11 cellular contexts compared by ENCODE assay signal in the genomic region with DNA sequence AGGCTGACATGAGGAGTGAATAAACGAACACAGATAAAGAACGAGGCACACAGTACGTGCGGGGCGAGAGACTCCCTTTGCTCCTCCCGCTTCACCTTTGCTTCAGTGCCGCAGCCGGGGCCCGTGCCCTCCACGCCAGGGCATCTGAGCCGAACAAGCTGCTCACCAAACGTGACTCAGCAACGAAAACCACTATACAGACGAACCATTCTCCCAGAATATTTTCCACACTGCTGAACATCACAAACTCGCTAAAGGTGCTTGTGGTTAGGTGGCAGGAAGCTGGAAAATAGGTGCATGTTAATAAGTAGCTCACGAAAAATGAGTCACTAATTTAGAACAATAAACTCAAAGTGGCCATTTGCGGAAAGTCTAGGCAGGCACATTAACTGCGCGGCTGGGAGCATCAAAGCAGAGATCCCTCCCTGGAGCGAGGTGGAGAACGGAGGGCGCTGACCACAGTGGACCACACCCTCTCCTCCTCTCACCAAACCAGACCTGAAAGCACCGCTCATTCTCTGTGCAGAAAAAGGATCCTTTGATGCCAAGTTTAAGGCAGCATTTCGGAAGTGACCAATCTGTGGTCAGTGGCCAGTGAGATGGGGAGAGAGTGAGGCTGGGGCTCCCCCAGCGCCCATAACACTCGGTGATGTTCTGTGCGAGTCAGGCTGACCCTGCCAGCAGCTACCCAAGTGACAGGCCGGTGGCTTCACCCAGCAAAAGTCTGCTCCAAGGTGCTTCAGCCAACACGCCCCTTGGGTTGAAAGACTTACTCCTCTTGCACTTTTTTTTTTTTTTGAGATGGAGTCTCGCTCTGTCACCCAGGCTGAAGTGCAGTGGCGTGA.
DNase-seq lines count a peak whose midpoint lies in the region; ATAC-seq, FAIRE-seq and TF ChIP-seq lines count a peak whose summit lies in the region.
"Had no signal": no experiment of that assay in that cellular context is flagged by ENCODE, and none has a peak within 500 bp of the region (broad histone marks: within the 10 kb centered on the region; RNA-seq: fewer than 3 reads in every experiment).

No MANE protein-coding gene starts in this region.

- no peak for TF ChIP-seq CTCF in WTC11 (IDR thresholded peaks at IDR 0.05)
- TF ChIP-seq CTCF in kidney (IDR thresholded peaks at IDR 0.05; ENCODE audit: borderline replicate concordance, extremely low read depth, insufficient read depth): no peak

- H3K9me3 Mint-ChIP-seq in WTC11: no peaks in the 10 kb centered on the region
- H3K9me3 Mint-ChIP-seq: activated naive CD8-positive, alpha-beta T cell treated with anti-CD3 and anti-CD28 coated beads, Interleukin-2, amount 10 ng/mL, durations not matched to agents 7 days and 5 days had no signal

- H3K27ac ChIP-seq in kidney (ENCODE audit: low read depth in 2 of 2, low read length in 2 of 2): peak overlapping the region; percentile 26 to 44
- H3K27ac ChIP-seq: ovary had no signal

- H3K4me3 ChIP-seq in kidney (ENCODE audit: low read length in 2 of 2): peak overlapping the region in 1 of 2 donors; percentile 41
- H3K4me3 ChIP-seq: GM12878, ovary had no signal

- H3K27me3 Mint-ChIP-seq in WTC11 (ENCODE audit: low read depth): no peaks in the 10 kb centered on the region

- CTCF ChIA-PET in WTC11 (lab: Charles Lee): interaction anchor here (1.6 kb wide), 1 partner anchor 39 kb away, joined by 3 read pairs; no protein-coding TSS in a partner anchor

- H3K36me3 Mint-ChIP-seq in WTC11: no peaks in the 10 kb centered on the region

- intact Hi-C loops in kidney (cut with DNase I): no loop called here

- FAIRE-seq in kidney (lab: Jason Lieb, UNC): peak; percentile 15
- FAIRE-seq: GM12878 had no signal

- peak overlapping the region; percentile 91 for H3K27ac Mint-ChIP-seq in WTC11
- H3K27ac Mint-ChIP-seq: activated naive CD8-positive, alpha-beta T cell treated with anti-CD3 and anti-CD28 coated beads, Interleukin-2, amount 10 ng/mL, durations not matched to agents 7 days and 5 days had no signal

- no peak overlapping the region for H3K4me3 Mint-ChIP-seq in WTC11
- H3K4me3 Mint-ChIP-seq: activated naive CD8-positive, alpha-beta T cell treated with anti-CD3 and anti-CD28 coated beads, Interleukin-2, amount 10 ng/mL, durations not matched to agents 7 days and 5 days had no signal

- H3K4me1 Mint-ChIP-seq in WTC11: peaks cover 47% of the 10 kb centered on the region

- peaks cover 14 to 21% of the 10 kb centered on the region in 2 donors for H3K4me1 ChIP-seq in kidney (ENCODE audit: control insufficient read depth in 1 of 2, insufficient read depth in 1 of 2, low read depth in 1 of 2, low read length in 2 of 2)

- ATAC-seq in WTC11 (no peak), HG03139 (IDR thresholded peaks at IDR 0.05; ENCODE audit: unreplicated experiment) (no peak)
- ATAC-seq in stimulated activated naive CD8-positive, alpha-beta T cell treated with anti-CD3 and anti-CD28 coated beads, Interleukin-15, Interleukin-2, amounts not matched to agents 100 U/mL and 50 U/mL, for 24 hours: peak; percentile 75
- ATAC-seq: GM12878 had no signal

- peak; percentile 75 for DNase-seq in activated effector memory CD4-positive, alpha-beta T cell treated with anti-CD3 and anti-CD28 coated beads, Interleukin-2, amount 50 U/mL, for 16 hours
- DNase-seq in activated effector memory CD4-positive, alpha-beta T cell treated with Interleukin-2 at 50 U/mL for 16 hours: no peak
- DNase-seq in WTC11 (ENCODE audit: low spot score) (no peak), kidney (peak; percentile 91), GM03348 (ENCODE audit: low spot score) (no peak), KG1 (lab: John Stamatoyannopoulos, UW) (no peak)
- peak; percentile 44 for DNase-seq in stimulated activated naive CD8-positive, alpha-beta T cell treated with anti-CD3 and anti-CD28 coated beads, Interleukin-15, Interleukin-2, amounts not matched to agents 100 U/mL and 50 U/mL, for 24 hours
- DNase-seq: activated naive CD8-positive, alpha-beta T cell treated with anti-CD3 and anti-CD28 coated beads, Interleukin-2, amount 10 ng/mL, durations not matched to agents 7 days and 5 days had no signal

- no peaks in the 10 kb centered on the region for H3K9me3 ChIP-seq in kidney (ENCODE audit: control insufficient read depth in 1 of 2, low read length in 2 of 2)
- H3K9me3 ChIP-seq: ovary had no signal

- H3K36me3 ChIP-seq in kidney (ENCODE audit: control insufficient read depth in 1 of 2, insufficient read depth in 2 of 2, low read length in 2 of 2): no peaks in the 10 kb centered on the region
- H3K36me3 ChIP-seq: ovary had no signal

- no peak overlapping the region for H3K9ac ChIP-seq in kidney (ENCODE audit: low read length in 2 of 2)

- POLR2A ChIA-PET in WTC11 (lab: Charles Lee): no interaction called here

TF ChIP-seq in WTC11, 78 proteins besides CTCF, POLR2A, EP300 and RAD21 (continues in another document):
- TF ChIP-seq, protein P1, sequence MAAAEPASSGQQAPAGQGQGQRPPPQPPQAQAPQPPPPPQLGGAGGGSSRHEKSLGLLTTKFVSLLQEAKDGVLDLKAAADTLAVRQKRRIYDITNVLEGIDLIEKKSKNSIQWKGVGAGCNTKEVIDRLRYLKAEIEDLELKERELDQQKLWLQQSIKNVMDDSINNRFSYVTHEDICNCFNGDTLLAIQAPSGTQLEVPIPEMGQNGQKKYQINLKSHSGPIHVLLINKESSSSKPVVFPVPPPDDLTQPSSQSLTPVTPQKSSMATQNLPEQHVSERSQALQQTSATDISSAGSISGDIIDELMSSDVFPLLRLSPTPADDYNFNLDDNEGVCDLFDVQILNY (CRISPR knock-in tag; IDR thresholded peaks at IDR 0.05): no peak
- TF ChIP-seq GRHL2 (CRISPR knock-in tag; IDR thresholded peaks at IDR 0.05; ENCODE audit: insufficient replicate concordance, severe bottlenecking) (no peak), FOXJ3 (CRISPR knock-in tag; IDR thresholded peaks at IDR 0.05; ENCODE audit: borderline replicate concordance) (no peak), MXD4 (CRISPR knock-in tag; IDR thresholded peaks at IDR 0.05; ENCODE audit: borderline replicate concordance) (no peak), TP53 (CRISPR knock-in tag; IDR thresholded peaks at IDR 0.05) (no peak), JAZF1 (CRISPR knock-in tag; IDR thresholded peaks at IDR 0.05) (no peak), ATF1 (CRISPR knock-in tag; IDR thresholded peaks at IDR 0.05) (no peak), NR3C1 (CRISPR knock-in tag; conservative IDR thresholded peaks at IDR 0.05; ENCODE audit: low read depth) (no peak), ZNF232 (CRISPR knock-in tag; IDR thresholded peaks at IDR 0.05) (no peak), TEAD4 (CRISPR knock-in tag; IDR thresholded peaks at IDR 0.05) (no peak), ZNF317 (CRISPR knock-in tag; IDR thresholded peaks at IDR 0.05; ENCODE audit: borderline replicate concordance, low read depth) (no peak), ETV6 (CRISPR knock-in tag; IDR thresholded peaks at IDR 0.05) (no peak), EMX1 (CRISPR knock-in tag; IDR thresholded peaks at IDR 0.05) (no peak), JUN (CRISPR knock-in tag; IDR thresholded peaks at IDR 0.05) (no peak)
- TF ChIP-seq, protein P2, sequence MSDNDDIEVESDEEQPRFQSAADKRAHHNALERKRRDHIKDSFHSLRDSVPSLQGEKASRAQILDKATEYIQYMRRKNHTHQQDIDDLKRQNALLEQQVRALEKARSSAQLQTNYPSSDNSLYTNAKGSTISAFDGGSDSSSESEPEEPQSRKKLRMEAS (CRISPR knock-in tag; IDR thresholded peaks at IDR 0.05): no peak
- TF ChIP-seq, protein P3, sequence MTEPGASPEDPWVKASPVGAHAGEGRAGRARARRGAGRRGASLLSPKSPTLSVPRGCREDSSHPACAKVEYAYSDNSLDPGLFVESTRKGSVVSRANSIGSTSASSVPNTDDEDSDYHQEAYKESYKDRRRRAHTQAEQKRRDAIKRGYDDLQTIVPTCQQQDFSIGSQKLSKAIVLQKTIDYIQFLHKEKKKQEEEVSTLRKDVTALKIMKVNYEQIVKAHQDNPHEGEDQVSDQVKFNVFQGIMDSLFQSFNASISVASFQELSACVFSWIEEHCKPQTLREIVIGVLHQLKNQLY (CRISPR knock-in tag; IDR thresholded peaks at IDR 0.05): no peak
- TF ChIP-seq, protein P4, sequence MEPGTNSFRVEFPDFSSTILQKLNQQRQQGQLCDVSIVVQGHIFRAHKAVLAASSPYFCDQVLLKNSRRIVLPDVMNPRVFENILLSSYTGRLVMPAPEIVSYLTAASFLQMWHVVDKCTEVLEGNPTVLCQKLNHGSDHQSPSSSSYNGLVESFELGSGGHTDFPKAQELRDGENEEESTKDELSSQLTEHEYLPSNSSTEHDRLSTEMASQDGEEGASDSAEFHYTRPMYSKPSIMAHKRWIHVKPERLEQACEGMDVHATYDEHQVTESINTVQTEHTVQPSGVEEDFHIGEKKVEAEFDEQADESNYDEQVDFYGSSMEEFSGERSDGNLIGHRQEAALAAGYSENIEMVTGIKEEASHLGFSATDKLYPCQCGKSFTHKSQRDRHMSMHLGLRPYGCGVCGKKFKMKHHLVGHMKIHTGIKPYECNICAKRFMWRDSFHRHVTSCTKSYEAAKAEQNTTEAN (CRISPR knock-in tag; IDR thresholded peaks at IDR 0.05): no peak
- TF ChIP-seq, protein P5, sequence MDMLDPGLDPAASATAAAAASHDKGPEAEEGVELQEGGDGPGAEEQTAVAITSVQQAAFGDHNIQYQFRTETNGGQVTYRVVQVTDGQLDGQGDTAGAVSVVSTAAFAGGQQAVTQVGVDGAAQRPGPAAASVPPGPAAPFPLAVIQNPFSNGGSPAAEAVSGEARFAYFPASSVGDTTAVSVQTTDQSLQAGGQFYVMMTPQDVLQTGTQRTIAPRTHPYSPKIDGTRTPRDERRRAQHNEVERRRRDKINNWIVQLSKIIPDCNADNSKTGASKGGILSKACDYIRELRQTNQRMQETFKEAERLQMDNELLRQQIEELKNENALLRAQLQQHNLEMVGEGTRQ (CRISPR knock-in tag; IDR thresholded peaks at IDR 0.05): no peak
- TF ChIP-seq, protein P6, sequence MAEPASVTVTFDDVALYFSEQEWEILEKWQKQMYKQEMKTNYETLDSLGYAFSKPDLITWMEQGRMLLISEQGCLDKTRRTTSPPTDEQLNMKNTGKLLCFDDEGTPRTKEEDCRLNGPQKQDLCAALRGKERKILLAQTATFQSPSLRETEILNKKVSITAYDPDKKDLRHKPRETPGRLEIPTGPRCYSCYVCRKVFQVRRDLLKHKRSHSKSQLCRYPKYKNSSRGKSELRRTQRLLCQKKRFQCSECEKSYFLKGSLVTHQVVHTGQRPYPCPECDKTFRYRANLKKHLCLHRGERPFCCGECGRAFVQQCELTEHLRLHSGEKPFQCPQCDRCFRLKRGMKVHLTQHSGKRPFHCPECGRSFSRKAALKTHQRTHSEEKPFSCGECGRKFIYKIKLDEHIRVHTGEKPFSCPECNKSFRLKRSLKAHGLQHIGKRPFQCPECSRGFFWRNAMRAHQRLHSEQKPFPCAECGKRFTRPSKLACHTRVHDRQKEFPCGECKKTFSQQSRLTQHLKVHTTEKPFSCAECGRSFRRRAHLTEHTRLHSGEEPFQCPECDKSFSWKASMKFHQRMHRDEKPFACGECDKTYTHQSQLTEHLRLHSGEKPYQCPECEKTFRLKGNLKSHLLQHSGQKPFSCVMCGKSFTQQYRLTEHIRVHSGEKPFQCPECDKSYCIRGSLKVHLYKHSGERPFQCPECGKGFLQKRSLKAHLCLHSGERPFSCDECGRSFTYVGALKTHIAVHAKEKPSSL (CRISPR knock-in tag; conservative IDR thresholded peaks at IDR 0.05): no peak

Comparison
In these comparisons a context has a peak if more than half of its experiments do, and no peak if none do; other contexts are left out.
1. DNase-seq: peak in activated effector memory CD4-positive, alpha-beta T cell treated with anti-CD3 and anti-CD28 coated beads, Interleukin-2, amount 50 U/mL, for 16 hours (single experiment), kidney (single experiment) and stimulated activated naive CD8-positive, alpha-beta T cell treated with anti-CD3 and anti-CD28 coated beads, Interleukin-15, Interleukin-2, amounts not matched to agents 100 U/mL and 50 U/mL, for 24 hours (single experiment); none in activated effector memory CD4-positive, alpha-beta T cell treated with Interleukin-2 at 50 U/mL for 16 hours (single experiment), WTC11 (single experiment), GM03348 (single experiment) and KG1 (single experiment).